9 cellular contexts compared by ENCODE assay signal in genomic region chr9:33132249-33132772, GRCh38. TPM values are rescaled to one million over a fixed set of nuclear protein-coding genes. Genes with fewer than 3 reads are reported as not detected.
DNase-seq lines count a peak whose midpoint lies in the region; ATAC-seq and TF ChIP-seq lines count a peak whose summit lies in the region.
"Had no signal": no experiment of that assay in that cellular context is flagged by ENCODE, and none has a peak within 500 bp of the region (broad histone marks: within the 10 kb centered on the region; RNA-seq: fewer than 3 reads in every experiment).

No MANE protein-coding gene starts in this region.

- no peaks in the 10 kb centered on the region for H3K9me3 Mint-ChIP-seq in Caco-2 (ENCODE audit: unreplicated experiment)

- H3K27ac ChIP-seq in gastroesophageal sphincter (peak overlapping the region in 2 of 4 donors; percentile 51 to 61), sigmoid colon (peak overlapping the region in 2 of 4 donors; percentile 36 to 39)

- peaks cover 64% of the 10 kb centered on the region for H3K4me1 Mint-ChIP-seq in Caco-2 (ENCODE audit: low read depth, unreplicated experiment)

- H3K36me3 Mint-ChIP-seq in Caco-2 (ENCODE audit: insufficient read depth, unreplicated experiment) = peaks cover 68% of the 10 kb centered on the region

- ATAC-seq in SK-N-SH treated with all-trans-retinoic acid at 6 μM for 48 hours (peak; percentile 77), gastroesophageal sphincter (peak; percentile 71), GM21360 (IDR thresholded peaks at IDR 0.05; ENCODE audit: unreplicated experiment) (no peak)

- H3K9me3 ChIP-seq in Caco-2 = no peaks in the 10 kb centered on the region
- H3K9me3 ChIP-seq in gastroesophageal sphincter = no peaks in the 10 kb centered on the region
- H3K9me3 ChIP-seq in sigmoid colon = no peaks in the 10 kb centered on the region

- DNase-seq in Caco-2 = no peak
- DNase-seq in sigmoid colon = peak; percentile 65
- DNase-seq in T1000 (lab: John Stamatoyannopoulos, UW) = no peak
- DNase-seq in SKM-1 (lab: John Stamatoyannopoulos, UW; ENCODE audit: unreplicated experiment) = no peak
- DNase-seq in COLO829 (ENCODE audit: low spot score) = no peak
- DNase-seq: MV-4-11 had no signal

- H3K4me3 ChIP-seq in Caco-2 (ENCODE audit: low read depth, low read length) (no peak overlapping the region), gastroesophageal sphincter (no peak overlapping the region), sigmoid colon (no peak overlapping the region)

- intact Hi-C loops in Caco-2 (cut with micrococcal nuclease; ENCODE audit: unreplicated experiment) = no loop called here
- intact Hi-C loops in sigmoid colon (cut with DNase I) = loop anchor here (10.0 kb wide), 1 partner anchor 1182 kb away; no protein-coding TSS in a partner anchor

- H3K27me3 ChIP-seq in Caco-2 (replicated peaks; ENCODE audit: control insufficient read depth, insufficient read depth, low read length) (no peaks in the 10 kb centered on the region), gastroesophageal sphincter (no peaks in the 10 kb centered on the region), sigmoid colon (no peaks in the 10 kb centered on the region)

- peak overlapping the region; percentile 97 for H3K27ac Mint-ChIP-seq in Caco-2 (ENCODE audit: unreplicated experiment)

- no TSS peak for BruUV-seq in Caco-2 (replicated peaks; lab: Mats Ljungman, UMichigan)

- H3K27me3 Mint-ChIP-seq in Caco-2 (ENCODE audit: insufficient read depth, unreplicated experiment) = no peaks in the 10 kb centered on the region

- WGBS in gastroesophageal sphincter (ENCODE audit: low coverage in 1 of 2), 2 donors = 30 to 55% methylated on average over 2 to 8 of the region's 9 CpGs
- WGBS in sigmoid colon, 2 donors = 71 to 76% methylated on average over 9 of the region's 9 CpGs

- POLR2A ChIA-PET in Caco-2 (lab: Charles Lee) = no interaction called here

- peaks cover 57% of the 10 kb centered on the region for H3K4me1 ChIP-seq in Caco-2
- peaks cover 0 to 83% (median 25%) of the 10 kb centered on the region in 3 donors for H3K4me1 ChIP-seq in gastroesophageal sphincter
- H3K4me1 ChIP-seq in sigmoid colon = peaks cover 0 to 40% (median 7%) of the 10 kb centered on the region in 4 donors

- H3K36me3 ChIP-seq in Caco-2 (ENCODE audit: control insufficient read depth, insufficient read depth, low read length) (peaks cover 4% of the 10 kb centered on the region; the same call in 1 of the 2 replicates), gastroesophageal sphincter (peaks cover 0 to 77% of the 10 kb centered on the region in 2 donors), sigmoid colon (peaks cover 6 to 70% (median 20%) of the 10 kb centered on the region in 4 donors)

- TF ChIP-seq POLR2A in gastroesophageal sphincter (IDR thresholded peaks at IDR 0.05) (no peak), sigmoid colon (IDR thresholded peaks at IDR 0.05) (no peak)

- TF ChIP-seq CTCF in Caco-2 (IDR thresholded peaks at IDR 0.05; ENCODE audit: insufficient read depth in 1 of 2, low read depth in 1 of 2, low read length in 1 of 2, severe bottlenecking in 1 of 2, unreplicated experiment in 1 of 2) = no peak
- TF ChIP-seq CTCF in gastroesophageal sphincter (IDR thresholded peaks at IDR 0.05) = no peak
- no peak for TF ChIP-seq CTCF in sigmoid colon (IDR thresholded peaks at IDR 0.05)

- peak overlapping the region; percentile 16 for H3K4me3 Mint-ChIP-seq in Caco-2 (ENCODE audit: unreplicated experiment)

- CTCF ChIA-PET in Caco-2 (lab: Charles Lee) = interaction anchor here (1.3 kb wide), 1 partner anchor 28 kb away, joined by 3 read pairs; no protein-coding TSS in a partner anchor

- no peak for TF ChIP-seq EP300 in gastroesophageal sphincter (IDR thresholded peaks at IDR 0.05)
- no peak for TF ChIP-seq EP300 in sigmoid colon (IDR thresholded peaks at IDR 0.05)

TF ChIP-seq in SK-N-SH treated with all-trans-retinoic acid at 6 μM for 48 hours, 23 proteins besides CTCF, POLR2A, EP300 and RAD21:
- TF ChIP-seq ZNF565 (CRISPR knock-in tag; conservative IDR thresholded peaks at IDR 0.05; ENCODE audit: low read depth) (no peak), ZNF70 (CRISPR knock-in tag; IDR thresholded peaks at IDR 0.05) (no peak), POU6F1 (CRISPR knock-in tag; IDR thresholded peaks at IDR 0.05; ENCODE audit: borderline replicate concordance, low read depth) (no peak), ESRRG (CRISPR knock-in tag; IDR thresholded peaks at IDR 0.05) (no peak)

RNA-seq across cellular contexts. Expression of gene B4GALT1, which starts 34.8 kb away (rescaled TPM):
- total RNA-seq in Caco-2 (2022) (104 and 121 TPM in 2 replicates), gastroesophageal sphincter (10 to 100 TPM; 22.9 to 43.3 (median 31.0) TPM), sigmoid colon (10 to 100 TPM; 20.3 to 28.0 (median 25.0) TPM)
- 100 to 1,000 TPM in 1 of 3 donors, 10 to 100 TPM in 2; 24.0 to 107 (median 61.5) TPM for polyA plus RNA-seq in sigmoid colon

RNA-seq across cellular contexts. Expression of gene SMU1, which starts 55.8 kb away (rescaled TPM):
- total RNA-seq in Caco-2 (2022) (23.6 TPM in 2 replicates), gastroesophageal sphincter (10 to 100 TPM; 19.7 to 24.2 (median 21.9) TPM), sigmoid colon (10 to 100 TPM; 15.0 to 22.3 (median 20.1) TPM)
- 10 to 100 TPM in 2 of 3 donors, 1 to 10 TPM in 1; 8.4 to 11.9 (median 10.4) TPM for polyA plus RNA-seq in sigmoid colon
